ENCODE assay signal across 19 cellular contexts in the genomic region with DNA sequence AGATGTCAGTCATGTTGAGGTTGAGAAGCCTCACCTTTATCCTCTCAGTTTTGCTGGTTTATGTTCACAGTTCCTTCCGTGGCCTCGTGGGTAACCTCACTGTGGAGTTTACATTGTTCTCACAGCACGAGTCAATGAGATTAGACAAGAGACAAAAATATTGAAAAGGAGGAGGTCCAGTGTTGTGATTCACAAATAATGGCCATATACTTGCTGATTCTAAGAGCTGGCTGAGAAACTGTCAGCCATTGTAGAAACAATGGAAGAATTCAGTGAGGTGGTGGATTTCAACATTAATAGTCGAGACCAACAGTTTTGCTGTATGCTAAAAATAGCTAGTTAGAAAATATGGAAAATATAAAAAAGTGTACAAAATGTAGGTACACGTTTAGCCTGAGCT.
"Had no signal": no experiment of that assay in that cellular context is flagged by ENCODE, and none has a peak within 500 bp of the region (broad histone marks: within the 10 kb centered on the region; RNA-seq: fewer than 3 reads in every experiment).

No MANE protein-coding gene starts in this region.

- H3K4me1 ChIP-seq: colonic mucosa, lower lobe of right lung, pancreas, vagina had no signal

- H3K36me3 ChIP-seq: colonic mucosa, gastrocnemius medialis, lower lobe of right lung, pancreas, tibial artery, vagina had no signal

- H2AFZ ChIP-seq: hepatocyte had no signal

- FAIRE-seq: pancreas had no signal

- H3K27ac ChIP-seq: colonic mucosa, epithelial cell of prostate, hepatocyte, lower lobe of right lung, pancreas, skin epidermis, tibial artery, vagina had no signal

- ATAC-seq: lower lobe of right lung; natural killer cell; pancreas; stimulated activated naive CD8-positive, alpha-beta T cell treated with anti-CD3 and anti-CD28 coated beads, Interleukin-15, amount 100 ng/mL, for 72 hours had no signal

- DNase-seq: activated CD4-positive, alpha-beta memory T cell treated with anti-CD3 and anti-CD28 coated beads for 36 hours; activated CD4-positive, alpha-beta T cell treated with anti-CD3 and anti-CD28 coated beads for 1 hour; activated gamma-delta T cell; activated naive CD8-positive, alpha-beta T cell treated with anti-CD3 and anti-CD28 coated beads for 36 hours; activated T-cell treated with anti-CD3 and anti-CD28 coated beads, Interleukin-2, amount 50 U/mL, for 48 hours; colonic mucosa; effector memory CD4-positive, alpha-beta T cell; gastrocnemius medialis; kidney glomerular epithelial cell; lower lobe of right lung; natural killer cell; pancreas; stimulated activated CD4-positive, alpha-beta T cell treated with anti-CD3 and anti-CD28 coated beads, Interleukin-4, amount 100 ng/mL, for 4 hours; stimulated activated naive CD8-positive, alpha-beta T cell treated with anti-CD3 and anti-CD28 coated beads, Interleukin-15, amount 100 ng/mL, for 72 hours; tibial artery had no signal

- H3K4me3 ChIP-seq: colonic mucosa, gastrocnemius medialis, hepatocyte, lower lobe of right lung, pancreas, skin epidermis, tibial artery, vagina had no signal

- H3K36me3 Mint-ChIP-seq: activated CD4-positive, alpha-beta memory T cell treated with anti-CD3 and anti-CD28 coated beads for 36 hours; activated naive CD8-positive, alpha-beta T cell treated with anti-CD3 and anti-CD28 coated beads for 36 hours; natural killer cell had no signal

- H3K79me2 ChIP-seq: hepatocyte had no signal

- H3K27me3 ChIP-seq: colonic mucosa, gastrocnemius medialis, pancreas, vagina had no signal

- H3K9me3 Mint-ChIP-seq: natural killer cell had no signal

- H3K4me3 Mint-ChIP-seq: activated CD4-positive, alpha-beta memory T cell treated with anti-CD3 and anti-CD28 coated beads for 36 hours; activated naive CD8-positive, alpha-beta T cell treated with anti-CD3 and anti-CD28 coated beads for 36 hours; natural killer cell; stimulated activated naive CD8-positive, alpha-beta T cell treated with anti-CD3 and anti-CD28 coated beads, Interleukin-15, amount 100 ng/mL, for 72 hours had no signal

- H3K9me3 ChIP-seq: colonic mucosa, gastrocnemius medialis, lower lobe of right lung, pancreas, tibial artery, vagina had no signal

- H3K27ac Mint-ChIP-seq: activated CD4-positive, alpha-beta memory T cell treated with anti-CD3 and anti-CD28 coated beads for 36 hours; activated naive CD8-positive, alpha-beta T cell treated with anti-CD3 and anti-CD28 coated beads for 36 hours; natural killer cell; stimulated activated naive CD8-positive, alpha-beta T cell treated with anti-CD3 and anti-CD28 coated beads, Interleukin-15, amount 100 ng/mL, for 72 hours had no signal

- H3K4me2 ChIP-seq: hepatocyte had no signal
